ENCODE assay signal across 2 cellular contexts in genomic region chr17:8380049-8380448, GRCh38.
TF ChIP-seq lines count a peak whose summit lies in the region.

No MANE protein-coding gene starts in this region.

TF ChIP-seq in GM23338, 12 proteins besides CTCF, POLR2A, EP300 and RAD21:
- TF ChIP-seq, protein P1, sequence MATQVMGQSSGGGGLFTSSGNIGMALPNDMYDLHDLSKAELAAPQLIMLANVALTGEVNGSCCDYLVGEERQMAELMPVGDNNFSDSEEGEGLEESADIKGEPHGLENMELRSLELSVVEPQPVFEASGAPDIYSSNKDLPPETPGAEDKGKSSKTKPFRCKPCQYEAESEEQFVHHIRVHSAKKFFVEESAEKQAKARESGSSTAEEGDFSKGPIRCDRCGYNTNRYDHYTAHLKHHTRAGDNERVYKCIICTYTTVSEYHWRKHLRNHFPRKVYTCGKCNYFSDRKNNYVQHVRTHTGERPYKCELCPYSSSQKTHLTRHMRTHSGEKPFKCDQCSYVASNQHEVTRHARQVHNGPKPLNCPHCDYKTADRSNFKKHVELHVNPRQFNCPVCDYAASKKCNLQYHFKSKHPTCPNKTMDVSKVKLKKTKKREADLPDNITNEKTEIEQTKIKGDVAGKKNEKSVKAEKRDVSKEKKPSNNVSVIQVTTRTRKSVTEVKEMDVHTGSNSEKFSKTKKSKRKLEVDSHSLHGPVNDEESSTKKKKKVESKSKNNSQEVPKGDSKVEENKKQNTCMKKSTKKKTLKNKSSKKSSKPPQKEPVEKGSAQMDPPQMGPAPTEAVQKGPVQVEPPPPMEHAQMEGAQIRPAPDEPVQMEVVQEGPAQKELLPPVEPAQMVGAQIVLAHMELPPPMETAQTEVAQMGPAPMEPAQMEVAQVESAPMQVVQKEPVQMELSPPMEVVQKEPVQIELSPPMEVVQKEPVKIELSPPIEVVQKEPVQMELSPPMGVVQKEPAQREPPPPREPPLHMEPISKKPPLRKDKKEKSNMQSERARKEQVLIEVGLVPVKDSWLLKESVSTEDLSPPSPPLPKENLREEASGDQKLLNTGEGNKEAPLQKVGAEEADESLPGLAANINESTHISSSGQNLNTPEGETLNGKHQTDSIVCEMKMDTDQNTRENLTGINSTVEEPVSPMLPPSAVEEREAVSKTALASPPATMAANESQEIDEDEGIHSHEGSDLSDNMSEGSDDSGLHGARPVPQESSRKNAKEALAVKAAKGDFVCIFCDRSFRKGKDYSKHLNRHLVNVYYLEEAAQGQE (IDR thresholded peaks at IDR 0.05; ENCODE audit: unreplicated experiment) = no peak
- no peak for TF ChIP-seq POLR2AphosphoS5 (IDR thresholded peaks at IDR 0.05; ENCODE audit: low read depth)
- no peak for TF ChIP-seq EZH2phosphoT487 (IDR thresholded peaks at IDR 0.05; ENCODE audit: unreplicated experiment)
- no peak for TF ChIP-seq ZNF331 (CRISPR knock-in tag; IDR thresholded peaks at IDR 0.05; ENCODE audit: low read depth)
- TF ChIP-seq, protein P2, sequence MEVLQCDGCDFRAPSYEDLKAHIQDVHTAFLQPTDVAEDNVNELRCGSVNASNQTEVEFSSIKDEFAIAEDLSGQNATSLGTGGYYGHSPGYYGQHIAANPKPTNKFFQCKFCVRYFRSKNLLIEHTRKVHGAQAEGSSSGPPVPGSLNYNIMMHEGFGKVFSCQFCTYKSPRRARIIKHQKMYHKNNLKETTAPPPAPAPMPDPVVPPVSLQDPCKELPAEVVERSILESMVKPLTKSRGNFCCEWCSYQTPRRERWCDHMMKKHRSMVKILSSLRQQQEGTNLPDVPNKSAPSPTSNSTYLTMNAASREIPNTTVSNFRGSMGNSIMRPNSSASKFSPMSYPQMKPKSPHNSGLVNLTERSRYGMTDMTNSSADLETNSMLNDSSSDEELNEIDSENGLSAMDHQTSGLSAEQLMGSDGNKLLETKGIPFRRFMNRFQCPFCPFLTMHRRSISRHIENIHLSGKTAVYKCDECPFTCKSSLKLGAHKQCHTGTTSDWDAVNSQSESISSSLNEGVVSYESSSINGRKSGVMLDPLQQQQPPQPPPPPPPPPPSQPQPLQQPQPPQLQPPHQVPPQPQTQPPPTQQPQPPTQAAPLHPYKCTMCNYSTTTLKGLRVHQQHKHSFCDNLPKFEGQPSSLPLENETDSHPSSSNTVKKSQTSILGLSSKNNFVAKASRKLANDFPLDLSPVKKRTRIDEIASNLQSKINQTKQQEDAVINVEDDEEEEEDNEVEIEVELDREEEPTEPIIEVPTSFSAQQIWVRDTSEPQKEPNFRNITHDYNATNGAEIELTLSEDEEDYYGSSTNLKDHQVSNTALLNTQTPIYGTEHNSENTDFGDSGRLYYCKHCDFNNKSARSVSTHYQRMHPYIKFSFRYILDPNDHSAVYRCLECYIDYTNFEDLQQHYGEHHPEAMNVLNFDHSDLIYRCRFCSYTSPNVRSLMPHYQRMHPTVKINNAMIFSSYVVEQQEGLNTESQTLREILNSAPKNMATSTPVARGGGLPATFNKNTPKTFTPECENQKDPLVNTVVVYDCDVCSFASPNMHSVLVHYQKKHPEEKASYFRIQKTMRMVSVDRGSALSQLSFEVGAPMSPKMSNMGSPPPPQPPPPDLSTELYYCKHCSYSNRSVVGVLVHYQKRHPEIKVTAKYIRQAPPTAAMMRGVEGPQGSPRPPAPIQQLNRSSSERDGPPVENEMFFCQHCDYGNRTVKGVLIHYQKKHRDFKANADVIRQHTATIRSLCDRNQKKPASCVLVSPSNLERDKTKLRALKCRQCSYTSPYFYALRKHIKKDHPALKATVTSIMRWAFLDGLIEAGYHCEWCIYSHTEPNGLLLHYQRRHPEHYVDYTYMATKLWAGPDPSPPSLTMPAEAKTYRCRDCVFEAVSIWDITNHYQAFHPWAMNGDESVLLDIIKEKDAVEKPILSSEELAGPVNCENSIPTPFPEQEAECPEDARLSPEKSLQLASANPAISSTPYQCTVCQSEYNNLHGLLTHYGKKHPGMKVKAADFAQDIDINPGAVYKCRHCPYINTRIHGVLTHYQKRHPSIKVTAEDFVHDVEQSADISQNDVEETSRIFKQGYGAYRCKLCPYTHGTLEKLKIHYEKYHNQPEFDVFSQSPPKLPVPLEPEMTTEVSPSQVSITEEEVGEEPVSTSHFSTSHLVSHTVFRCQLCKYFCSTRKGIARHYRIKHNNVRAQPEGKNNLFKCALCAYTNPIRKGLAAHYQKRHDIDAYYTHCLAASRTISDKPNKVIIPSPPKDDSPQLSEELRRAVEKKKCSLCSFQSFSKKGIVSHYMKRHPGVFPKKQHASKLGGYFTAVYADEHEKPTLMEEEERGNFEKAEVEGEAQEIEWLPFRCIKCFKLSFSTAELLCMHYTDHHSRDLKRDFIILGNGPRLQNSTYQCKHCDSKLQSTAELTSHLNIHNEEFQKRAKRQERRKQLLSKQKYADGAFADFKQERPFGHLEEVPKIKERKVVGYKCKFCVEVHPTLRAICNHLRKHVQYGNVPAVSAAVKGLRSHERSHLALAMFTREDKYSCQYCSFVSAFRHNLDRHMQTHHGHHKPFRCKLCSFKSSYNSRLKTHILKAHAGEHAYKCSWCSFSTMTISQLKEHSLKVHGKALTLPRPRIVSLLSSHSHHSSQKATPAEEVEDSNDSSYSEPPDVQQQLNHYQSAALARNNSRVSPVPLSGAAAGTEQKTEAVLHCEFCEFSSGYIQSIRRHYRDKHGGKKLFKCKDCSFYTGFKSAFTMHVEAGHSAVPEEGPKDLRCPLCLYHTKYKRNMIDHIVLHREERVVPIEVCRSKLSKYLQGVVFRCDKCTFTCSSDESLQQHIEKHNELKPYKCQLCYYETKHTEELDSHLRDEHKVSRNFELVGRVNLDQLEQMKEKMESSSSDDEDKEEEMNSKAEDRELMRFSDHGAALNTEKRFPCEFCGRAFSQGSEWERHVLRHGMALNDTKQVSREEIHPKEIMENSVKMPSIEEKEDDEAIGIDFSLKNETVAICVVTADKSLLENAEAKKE (CRISPR knock-in tag; IDR thresholded peaks at IDR 0.05) = no peak
- no peak for TF ChIP-seq ZNF114 (CRISPR knock-in tag; IDR thresholded peaks at IDR 0.05)
- no peak for TF ChIP-seq EZH2 (IDR thresholded peaks at IDR 0.05; ENCODE audit: low read depth, unreplicated experiment)
- no peak for TF ChIP-seq NANOG (IDR thresholded peaks at IDR 0.05; ENCODE audit: borderline replicate concordance)
- TF ChIP-seq, protein P3, sequence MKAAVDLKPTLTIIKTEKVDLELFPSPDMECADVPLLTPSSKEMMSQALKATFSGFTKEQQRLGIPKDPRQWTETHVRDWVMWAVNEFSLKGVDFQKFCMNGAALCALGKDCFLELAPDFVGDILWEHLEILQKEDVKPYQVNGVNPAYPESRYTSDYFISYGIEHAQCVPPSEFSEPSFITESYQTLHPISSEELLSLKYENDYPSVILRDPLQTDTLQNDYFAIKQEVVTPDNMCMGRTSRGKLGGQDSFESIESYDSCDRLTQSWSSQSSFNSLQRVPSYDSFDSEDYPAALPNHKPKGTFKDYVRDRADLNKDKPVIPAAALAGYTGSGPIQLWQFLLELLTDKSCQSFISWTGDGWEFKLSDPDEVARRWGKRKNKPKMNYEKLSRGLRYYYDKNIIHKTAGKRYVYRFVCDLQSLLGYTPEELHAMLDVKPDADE (IDR thresholded peaks at IDR 0.05) = no peak
- no peak for TF ChIP-seq STAT1 (IDR thresholded peaks at IDR 0.05; ENCODE audit: unreplicated experiment)
- no peak for TF ChIP-seq CREB1 (CRISPR knock-in tag; IDR thresholded peaks at IDR 0.05; ENCODE audit: low read depth)
- no peak for TF ChIP-seq JUNB (IDR thresholded peaks at IDR 0.05; ENCODE audit: unreplicated experiment)

TF ChIP-seq in WTC11, 78 proteins besides CTCF, POLR2A, EP300 and RAD21 (continued from another document):
- TF ChIP-seq, protein P4, sequence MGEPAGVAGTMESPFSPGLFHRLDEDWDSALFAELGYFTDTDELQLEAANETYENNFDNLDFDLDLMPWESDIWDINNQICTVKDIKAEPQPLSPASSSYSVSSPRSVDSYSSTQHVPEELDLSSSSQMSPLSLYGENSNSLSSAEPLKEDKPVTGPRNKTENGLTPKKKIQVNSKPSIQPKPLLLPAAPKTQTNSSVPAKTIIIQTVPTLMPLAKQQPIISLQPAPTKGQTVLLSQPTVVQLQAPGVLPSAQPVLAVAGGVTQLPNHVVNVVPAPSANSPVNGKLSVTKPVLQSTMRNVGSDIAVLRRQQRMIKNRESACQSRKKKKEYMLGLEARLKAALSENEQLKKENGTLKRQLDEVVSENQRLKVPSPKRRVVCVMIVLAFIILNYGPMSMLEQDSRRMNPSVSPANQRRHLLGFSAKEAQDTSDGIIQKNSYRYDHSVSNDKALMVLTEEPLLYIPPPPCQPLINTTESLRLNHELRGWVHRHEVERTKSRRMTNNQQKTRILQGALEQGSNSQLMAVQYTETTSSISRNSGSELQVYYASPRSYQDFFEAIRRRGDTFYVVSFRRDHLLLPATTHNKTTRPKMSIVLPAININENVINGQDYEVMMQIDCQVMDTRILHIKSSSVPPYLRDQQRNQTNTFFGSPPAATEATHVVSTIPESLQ (CRISPR knock-in tag; IDR thresholded peaks at IDR 0.05) = no peak
- TF ChIP-seq, protein P5, sequence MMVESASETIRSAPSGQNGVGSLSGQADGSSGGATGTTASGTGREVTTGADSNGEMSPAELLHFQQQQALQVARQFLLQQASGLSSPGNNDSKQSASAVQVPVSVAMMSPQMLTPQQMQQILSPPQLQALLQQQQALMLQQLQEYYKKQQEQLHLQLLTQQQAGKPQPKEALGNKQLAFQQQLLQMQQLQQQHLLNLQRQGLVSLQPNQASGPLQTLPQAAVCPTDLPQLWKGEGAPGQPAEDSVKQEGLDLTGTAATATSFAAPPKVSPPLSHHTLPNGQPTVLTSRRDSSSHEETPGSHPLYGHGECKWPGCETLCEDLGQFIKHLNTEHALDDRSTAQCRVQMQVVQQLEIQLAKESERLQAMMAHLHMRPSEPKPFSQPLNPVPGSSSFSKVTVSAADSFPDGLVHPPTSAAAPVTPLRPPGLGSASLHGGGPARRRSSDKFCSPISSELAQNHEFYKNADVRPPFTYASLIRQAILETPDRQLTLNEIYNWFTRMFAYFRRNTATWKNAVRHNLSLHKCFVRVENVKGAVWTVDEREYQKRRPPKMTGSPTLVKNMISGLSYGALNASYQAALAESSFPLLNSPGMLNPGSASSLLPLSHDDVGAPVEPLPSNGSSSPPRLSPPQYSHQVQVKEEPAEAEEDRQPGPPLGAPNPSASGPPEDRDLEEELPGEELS (CRISPR knock-in tag; IDR thresholded peaks at IDR 0.05) = no peak
- no peak for TF ChIP-seq KAT7 (CRISPR knock-in tag; IDR thresholded peaks at IDR 0.05; ENCODE audit: borderline replicate concordance)
- TF ChIP-seq, protein P6, sequence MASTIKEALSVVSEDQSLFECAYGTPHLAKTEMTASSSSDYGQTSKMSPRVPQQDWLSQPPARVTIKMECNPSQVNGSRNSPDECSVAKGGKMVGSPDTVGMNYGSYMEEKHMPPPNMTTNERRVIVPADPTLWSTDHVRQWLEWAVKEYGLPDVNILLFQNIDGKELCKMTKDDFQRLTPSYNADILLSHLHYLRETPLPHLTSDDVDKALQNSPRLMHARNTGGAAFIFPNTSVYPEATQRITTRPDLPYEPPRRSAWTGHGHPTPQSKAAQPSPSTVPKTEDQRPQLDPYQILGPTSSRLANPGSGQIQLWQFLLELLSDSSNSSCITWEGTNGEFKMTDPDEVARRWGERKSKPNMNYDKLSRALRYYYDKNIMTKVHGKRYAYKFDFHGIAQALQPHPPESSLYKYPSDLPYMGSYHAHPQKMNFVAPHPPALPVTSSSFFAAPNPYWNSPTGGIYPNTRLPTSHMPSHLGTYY (CRISPR knock-in tag; IDR thresholded peaks at IDR 0.05) = no peak
- no peak for TF ChIP-seq IRF2 (CRISPR knock-in tag; IDR thresholded peaks at IDR 0.05; ENCODE audit: borderline replicate concordance, low read depth)
- TF ChIP-seq PRRX2 (CRISPR knock-in tag; IDR thresholded peaks at IDR 0.05) = no peak
- TF ChIP-seq, protein P7, sequence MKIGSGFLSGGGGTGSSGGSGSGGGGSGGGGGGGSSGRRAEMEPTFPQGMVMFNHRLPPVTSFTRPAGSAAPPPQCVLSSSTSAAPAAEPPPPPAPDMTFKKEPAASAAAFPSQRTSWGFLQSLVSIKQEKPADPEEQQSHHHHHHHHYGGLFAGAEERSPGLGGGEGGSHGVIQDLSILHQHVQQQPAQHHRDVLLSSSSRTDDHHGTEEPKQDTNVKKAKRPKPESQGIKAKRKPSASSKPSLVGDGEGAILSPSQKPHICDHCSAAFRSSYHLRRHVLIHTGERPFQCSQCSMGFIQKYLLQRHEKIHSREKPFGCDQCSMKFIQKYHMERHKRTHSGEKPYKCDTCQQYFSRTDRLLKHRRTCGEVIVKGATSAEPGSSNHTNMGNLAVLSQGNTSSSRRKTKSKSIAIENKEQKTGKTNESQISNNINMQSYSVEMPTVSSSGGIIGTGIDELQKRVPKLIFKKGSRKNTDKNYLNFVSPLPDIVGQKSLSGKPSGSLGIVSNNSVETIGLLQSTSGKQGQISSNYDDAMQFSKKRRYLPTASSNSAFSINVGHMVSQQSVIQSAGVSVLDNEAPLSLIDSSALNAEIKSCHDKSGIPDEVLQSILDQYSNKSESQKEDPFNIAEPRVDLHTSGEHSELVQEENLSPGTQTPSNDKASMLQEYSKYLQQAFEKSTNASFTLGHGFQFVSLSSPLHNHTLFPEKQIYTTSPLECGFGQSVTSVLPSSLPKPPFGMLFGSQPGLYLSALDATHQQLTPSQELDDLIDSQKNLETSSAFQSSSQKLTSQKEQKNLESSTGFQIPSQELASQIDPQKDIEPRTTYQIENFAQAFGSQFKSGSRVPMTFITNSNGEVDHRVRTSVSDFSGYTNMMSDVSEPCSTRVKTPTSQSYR (CRISPR knock-in tag; IDR thresholded peaks at IDR 0.05) = no peak
- TF ChIP-seq, protein P8, sequence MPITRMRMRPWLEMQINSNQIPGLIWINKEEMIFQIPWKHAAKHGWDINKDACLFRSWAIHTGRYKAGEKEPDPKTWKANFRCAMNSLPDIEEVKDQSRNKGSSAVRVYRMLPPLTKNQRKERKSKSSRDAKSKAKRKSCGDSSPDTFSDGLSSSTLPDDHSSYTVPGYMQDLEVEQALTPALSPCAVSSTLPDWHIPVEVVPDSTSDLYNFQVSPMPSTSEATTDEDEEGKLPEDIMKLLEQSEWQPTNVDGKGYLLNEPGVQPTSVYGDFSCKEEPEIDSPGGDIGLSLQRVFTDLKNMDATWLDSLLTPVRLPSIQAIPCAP (CRISPR knock-in tag; IDR thresholded peaks at IDR 0.05) = no peak
- TF ChIP-seq NR2C2 (CRISPR knock-in tag; IDR thresholded peaks at IDR 0.05) = no peak
- TF ChIP-seq JAZF1 (CRISPR knock-in tag; IDR thresholded peaks at IDR 0.05) = no peak
TF ChIP-seq in WTC11: peak in this region for 0.
